In genomic region chr1:205701891-205702290, GRCh38 we compare ENCODE assay signal across 16 cellular contexts. TPM values are rescaled to one million over a fixed set of nuclear protein-coding genes. Genes with fewer than 3 reads are reported as not detected.
DNase-seq lines count a peak whose midpoint lies in the region; ATAC-seq, FAIRE-seq and TF ChIP-seq lines count a peak whose summit lies in the region.
"Had no signal": no experiment of that assay in that cellular context is flagged by ENCODE, and none has a peak within 500 bp of the region (broad histone marks: within the 10 kb centered on the region; RNA-seq: fewer than 3 reads in every experiment).

No MANE protein-coding gene starts in this region.

- no peaks in the 10 kb centered on the region for H3K9me3 Mint-ChIP-seq in activated naive CD8-positive, alpha-beta T cell treated with anti-CD3 and anti-CD28 coated beads, Interleukin-2, amount 50 U/mL, for 24 hours
- H3K9me3 Mint-ChIP-seq: CD4-positive, alpha-beta memory T cell had no signal

- H3K27me3 ChIP-seq in lower lobe of right lung (ENCODE audit: low read depth) (peaks cover 2% of the 10 kb centered on the region), prostate gland (replicated peaks; ENCODE audit: insufficient read depth) (no peaks in the 10 kb centered on the region)

- WGBS in prostate gland: 72% methylated on average over 4 of the region's 4 CpGs

- H3K4me3 ChIP-seq in SK-N-MC: no peak overlapping the region
- H3K4me3 ChIP-seq in lower lobe of right lung: no peak overlapping the region
- no peak overlapping the region for H3K4me3 ChIP-seq in prostate gland

- H3K27me3 Mint-ChIP-seq in activated naive CD8-positive, alpha-beta T cell treated with anti-CD3 and anti-CD28 coated beads, Interleukin-2, amount 50 U/mL, for 24 hours: no peaks in the 10 kb centered on the region

- H3K36me3 ChIP-seq in SK-N-MC (ENCODE audit: insufficient read depth, low read length) (peaks cover 12% of the 10 kb centered on the region; the same call in 1 of the 2 replicates), lower lobe of right lung (no peaks in the 10 kb centered on the region), prostate gland (no peaks in the 10 kb centered on the region)

- H3K27ac Mint-ChIP-seq in activated naive CD8-positive, alpha-beta T cell treated with anti-CD3 and anti-CD28 coated beads, Interleukin-2, amount 50 U/mL, for 24 hours: no peak overlapping the region

- no peak for TF ChIP-seq POLR2A in prostate gland (IDR thresholded peaks at IDR 0.05)

- DNase-seq in SK-N-MC (ENCODE audit: low read depth, low spot score) (no peak), lower lobe of right lung (no peak), prostate gland (ENCODE audit: low spot score) (no peak), HTR-8/SVneo (ENCODE audit: insufficient read length, low spot score) (no peak)
- DNase-seq in activated naive CD8-positive, alpha-beta T cell treated with anti-CD3 and anti-CD28 coated beads, Interleukin-2, amount 50 U/mL, for 24 hours: no peak
- DNase-seq: ACHN; AML-193; Calu3; CD4-positive, alpha-beta memory T cell; DMS79; KBM-7; NCI-H1436; NCI-H524 had no signal

- H3K27ac ChIP-seq in C4-2B (peak overlapping the region; percentile 100), SK-N-MC (peak overlapping the region; percentile 58; the same call in 1 of the 2 replicates), lower lobe of right lung (peak overlapping the region; percentile 1), prostate gland (peak overlapping the region; percentile 57 to 76)

- peaks cover 4% of the 10 kb centered on the region for H3K36me3 Mint-ChIP-seq in activated naive CD8-positive, alpha-beta T cell treated with anti-CD3 and anti-CD28 coated beads, Interleukin-2, amount 50 U/mL, for 24 hours (ENCODE audit: low read depth)

- H3K4me3 Mint-ChIP-seq in activated naive CD8-positive, alpha-beta T cell treated with anti-CD3 and anti-CD28 coated beads, Interleukin-2, amount 50 U/mL, for 24 hours: no peak overlapping the region
- H3K4me3 Mint-ChIP-seq: CD4-positive, alpha-beta memory T cell had no signal

- no peaks in the 10 kb centered on the region for H3K9me3 ChIP-seq in SK-N-MC (ENCODE audit: low read depth, low read length)
- no peaks in the 10 kb centered on the region for H3K9me3 ChIP-seq in lower lobe of right lung
- H3K9me3 ChIP-seq in prostate gland: no peaks in the 10 kb centered on the region

- no peak for ATAC-seq in lower lobe of right lung
- ATAC-seq in GM18909 (IDR thresholded peaks at IDR 0.05; ENCODE audit: poor library complexity, unreplicated experiment): no peak
- no peak for ATAC-seq in activated naive CD8-positive, alpha-beta T cell treated with anti-CD3 and anti-CD28 coated beads, Interleukin-2, amount 50 U/mL, for 24 hours

- no peak for FAIRE-seq in HTR-8/SVneo (lab: Jason Lieb, UNC)
- FAIRE-seq: H1 had no signal

- H3K9ac ChIP-seq in SK-N-MC (ENCODE audit: insufficient read length): no peak overlapping the region

- peaks cover 10% of the 10 kb centered on the region for H3K4me1 Mint-ChIP-seq in activated naive CD8-positive, alpha-beta T cell treated with anti-CD3 and anti-CD28 coated beads, Interleukin-2, amount 50 U/mL, for 24 hours
- H3K4me1 Mint-ChIP-seq: CD4-positive, alpha-beta memory T cell had no signal

- H3K4me1 ChIP-seq in lower lobe of right lung (peaks cover 15% of the 10 kb centered on the region), prostate gland (replicated peaks) (peaks cover 28% of the 10 kb centered on the region)

- no peak for TF ChIP-seq CTCF in C4-2B (conservative IDR thresholded peaks at IDR 0.05)
- no peak for TF ChIP-seq CTCF in lower lobe of right lung (IDR thresholded peaks at IDR 0.05)
- TF ChIP-seq CTCF in prostate gland (IDR thresholded peaks at IDR 0.05): no peak

- intact Hi-C loops in lower lobe of right lung (cut with DNase I): no loop called here
- intact Hi-C loops in prostate gland (cut with DNase I): no loop called here

RNA-seq across cellular contexts. Expression of gene SLC45A3, which starts 21.6 kb away (rescaled TPM):
- total RNA-seq in lower lobe of right lung: 6.8 TPM
- total RNA-seq in prostate gland: 1,000 to 10,000 TPM in 1 of 2 donors, 100 to 1,000 TPM in 1; 505 to 1,326 TPM

RNA-seq across cellular contexts. Expression of gene NUCKS1, which starts 48.1 kb away (rescaled TPM):
- total RNA-seq in lower lobe of right lung (111 TPM), prostate gland (100 to 1,000 TPM; 102 to 111 TPM)

Comparison
In these comparisons a context has a peak if more than half of its experiments do, and no peak if none do; other contexts are left out.
1. H3K27ac ChIP-seq: peak in every context shown above with its lines; median percentile 100 in C4-2B; 66 in prostate gland; 58 in SK-N-MC; 1 in lower lobe of right lung.
2. RNA of gene SLC45A3, which starts 21.6 kb away (total RNA-seq): 505 to 1,326 TPM in prostate gland; 6.8 TPM in lower lobe of right lung (single experiment); every median in the first group is over 10 times any median in the second.